24 cellular contexts compared by ENCODE assay signal in the genomic region with DNA sequence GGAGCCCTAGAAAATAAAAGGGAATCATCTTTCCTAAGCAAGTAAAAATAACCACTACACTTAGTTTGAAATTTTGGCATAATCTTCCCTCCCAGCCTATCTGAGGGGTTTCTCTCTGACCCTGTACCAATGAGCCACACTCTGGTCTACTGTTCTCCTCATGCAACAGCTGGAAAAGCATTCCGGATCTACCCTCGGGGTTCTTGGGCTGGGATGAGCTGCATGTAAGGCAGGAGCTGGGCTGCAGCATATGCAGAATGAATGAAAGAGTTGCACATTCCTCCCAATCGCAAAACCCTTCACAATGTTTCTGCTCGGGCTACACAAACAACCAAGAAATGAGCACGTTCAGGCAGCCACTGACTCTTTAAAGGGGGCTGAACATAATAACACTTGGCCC.
DNase-seq lines count a peak whose midpoint lies in the region; ATAC-seq, FAIRE-seq and TF ChIP-seq lines count a peak whose summit lies in the region.
"Had no signal": no experiment of that assay in that cellular context is flagged by ENCODE, and none has a peak within 500 bp of the region (broad histone marks: within the 10 kb centered on the region; RNA-seq: fewer than 3 reads in every experiment).

No MANE protein-coding gene starts in this region.

- no TSS peak for BruUV-seq in GM12878 (replicated peaks; lab: Mats Ljungman, UMichigan)

- no peaks in the 10 kb centered on the region for H4K20me1 ChIP-seq in GM12878 (ENCODE audit: control insufficient read depth, insufficient read depth)

- H3K9me3 Mint-ChIP-seq in activated CD4-positive, alpha-beta T cell treated with anti-CD3 and anti-CD28 coated beads, Interleukin-2, amount 10 ng/mL, durations not matched to agents 24 days and 14 days = no peaks in the 10 kb centered on the region
- H3K9me3 Mint-ChIP-seq: activated CD4-positive, alpha-beta T cell treated with anti-CD3 and anti-CD28 coated beads, Interleukin-2, amount 10 ng/mL, durations not matched to agents 7 days and 5 days; activated T-cell treated with anti-CD3 and anti-CD28 coated beads, Interleukin-2, amount 50 U/mL, for 4 hours; CD8-positive, alpha-beta T cell; stimulated activated naive CD8-positive, alpha-beta T cell treated with anti-CD3 and anti-CD28 coated beads, Interleukin-15, amount 100 ng/mL, for 72 hours had no signal

- intact Hi-C loops in activated CD4-positive, alpha-beta T cell treated with anti-CD3 and anti-CD28 coated beads, Interleukin-2, amount 10 ng/mL, durations not matched to agents 24 days and 14 days (cut with micrococcal nuclease) = no loop called here
- intact Hi-C loops in GM12878 (cut with micrococcal nuclease; ENCODE audit: unreplicated experiment) = loop anchor here (10.0 kb wide), 1 partner anchor 432 kb away; no protein-coding TSS in a partner anchor

- H3K4me3 ChIP-seq in GM12878 (no peak overlapping the region), skeletal muscle satellite cell (ENCODE audit: low read length) (no peak overlapping the region)

- POLR2A ChIA-PET in GM12878 (lab: Charles Lee) = interaction anchor here (1.0 to 11.4 kb wide), 7 partner anchors 9 to 185 kb away, joined by 3 to 185 read pairs (median 5); partner anchors contain the start of gene ZFP36L2

- no peaks in the 10 kb centered on the region for H3K79me2 ChIP-seq in GM12878 (ENCODE audit: control insufficient read depth, insufficient read depth, low read length)

- RAD21 ChIA-PET in GM12878 (lab: Charles Lee; ENCODE audit: unreplicated experiment) = interaction anchor here (1.4 to 13.1 kb wide), 8 partner anchors 17 to 179 kb away, joined by 6 to 360 read pairs (median 63); partner anchors contain the start of gene ZFP36L2

- H3K36me3 ChIP-seq in GM12878 (ENCODE audit: control insufficient read depth in 2 of 2, insufficient read depth in 2 of 2, low read length in 1 of 2) = no peaks in the 10 kb centered on the region
- no peaks in the 10 kb centered on the region for H3K36me3 ChIP-seq in skeletal muscle satellite cell (ENCODE audit: insufficient read depth, low read length)
- H3K36me3 ChIP-seq: brain microvascular endothelial cell had no signal

- peak; percentile 47 for DNase-seq in activated CD4-positive, alpha-beta T cell treated with anti-CD3 and anti-CD28 coated beads, Interleukin-2, amount 10 ng/mL, durations not matched to agents 24 days and 14 days
- DNase-seq in activated CD4-positive, alpha-beta T cell treated with anti-CD3 and anti-CD28 coated beads for 1 hour = no peak
- DNase-seq in GM12878 (ENCODE audit: low read depth, low spot score) = no peak
- DNase-seq in left kidney (ENCODE audit: low read depth, low spot score) = peak; percentile 68
- no peak for DNase-seq in D721Med (ENCODE audit: insufficient read length, low spot score)
- DNase-seq: 8988T; activated CD4-positive, alpha-beta T cell treated with anti-CD3 and anti-CD28 coated beads, Interleukin-2, amount 10 ng/mL, durations not matched to agents 7 days and 5 days; activated naive CD4-positive, alpha-beta T cell; activated T-cell treated with anti-CD3 and anti-CD28 coated beads, Interleukin-2, amount 50 U/mL, for 4 hours; brain microvascular endothelial cell; CD8-positive, alpha-beta T cell; left cardiac atrium; NCI-H510A treated with DMSO at 0.1 percent for 48 hours; nucleus accumbens; PC-3; Right ventricle myocardium superior; stimulated activated naive CD8-positive, alpha-beta T cell treated with anti-CD3 and anti-CD28 coated beads, Interleukin-15, amount 100 ng/mL, for 72 hours had no signal

- H3K4me3 Mint-ChIP-seq in activated CD4-positive, alpha-beta T cell treated with anti-CD3 and anti-CD28 coated beads, Interleukin-2, amount 10 ng/mL, durations not matched to agents 24 days and 14 days = no peak overlapping the region
- H3K4me3 Mint-ChIP-seq: activated CD4-positive, alpha-beta T cell treated with anti-CD3 and anti-CD28 coated beads, Interleukin-2, amount 10 ng/mL, durations not matched to agents 7 days and 5 days; activated T-cell treated with anti-CD3 and anti-CD28 coated beads, Interleukin-2, amount 50 U/mL, for 4 hours; CD8-positive, alpha-beta T cell; stimulated activated naive CD8-positive, alpha-beta T cell treated with anti-CD3 and anti-CD28 coated beads, Interleukin-15, amount 100 ng/mL, for 72 hours had no signal

- H2AFZ ChIP-seq in GM12878 (ENCODE audit: control insufficient read depth, low read depth, low read length) = no peak overlapping the region

- H3K4me1 ChIP-seq in GM12878 (ENCODE audit: control insufficient read depth, insufficient read depth, low read length) (peaks cover 67% of the 10 kb centered on the region), skeletal muscle satellite cell (ENCODE audit: control insufficient read depth, insufficient read depth, low read length) (peaks cover 26% of the 10 kb centered on the region)

- FAIRE-seq in GM12878 (lab: Jason Lieb, UNC) (no peak), D721Med (lab: Jason Lieb, UNC) (no peak)
- FAIRE-seq: HTR-8/SVneo had no signal

- CTCF ChIA-PET in GM12878 (lab: Yijun Ruan, JAX) = interaction anchor here (1.0 to 9.1 kb wide), 7 partner anchors 8 to 171 kb away, joined by 3 to 112 read pairs (median 12); no protein-coding TSS in a partner anchor

- H3K9ac ChIP-seq in GM12878 (ENCODE audit: control insufficient read depth, insufficient read depth, low read length) (no peak overlapping the region), skeletal muscle satellite cell (ENCODE audit: low read depth, low read length) (no peak overlapping the region)

- no peaks in the 10 kb centered on the region for H3K27me3 ChIP-seq in GM12878 (replicated peaks in 1 of 2; ENCODE audit: control insufficient read depth in 2 of 2, insufficient read depth in 2 of 2, low read length in 1 of 2)
- H3K27me3 ChIP-seq in skeletal muscle satellite cell (ENCODE audit: control insufficient read depth, insufficient read depth, low read length) = no peaks in the 10 kb centered on the region
- H3K27me3 ChIP-seq: brain microvascular endothelial cell had no signal

- no peak for ATAC-seq in GM12878
- no peak for ATAC-seq in GM21737 (IDR thresholded peaks at IDR 0.05; ENCODE audit: unreplicated experiment)
- no peak for ATAC-seq in GM21723 (IDR thresholded peaks at IDR 0.05; ENCODE audit: unreplicated experiment)
- ATAC-seq: activated T-cell treated with anti-CD3 and anti-CD28 coated beads, Interleukin-2, amount 50 U/mL, for 4 hours; CD8-positive, alpha-beta T cell; HCT116; left cardiac atrium; PC-3; stimulated activated naive CD8-positive, alpha-beta T cell treated with anti-CD3 and anti-CD28 coated beads, Interleukin-15, amount 100 ng/mL, for 72 hours had no signal

- no peak overlapping the region for H3K27ac Mint-ChIP-seq in activated CD4-positive, alpha-beta T cell treated with anti-CD3 and anti-CD28 coated beads, Interleukin-2, amount 10 ng/mL, durations not matched to agents 24 days and 14 days
- H3K27ac Mint-ChIP-seq: activated CD4-positive, alpha-beta T cell treated with anti-CD3 and anti-CD28 coated beads, Interleukin-2, amount 10 ng/mL, durations not matched to agents 7 days and 5 days; CD8-positive, alpha-beta T cell had no signal

- H3K4me2 ChIP-seq in GM12878 (ENCODE audit: control insufficient read depth, insufficient read depth) (no peak overlapping the region), skeletal muscle satellite cell (ENCODE audit: low read length) (peak overlapping the region; percentile 10)

- in situ Hi-C loops in GM12878 (cut with MboI) = no loop called here

- peaks cover 10% of the 10 kb centered on the region for H3K4me1 Mint-ChIP-seq in activated CD4-positive, alpha-beta T cell treated with anti-CD3 and anti-CD28 coated beads, Interleukin-2, amount 10 ng/mL, durations not matched to agents 24 days and 14 days

- TF ChIP-seq CTCF in GM12878 (IDR thresholded peaks at IDR 0.05 in 2 of 3, conservative IDR thresholded peaks at IDR 0.05 in 1 of 3; ENCODE audit: control insufficient read depth in 2 of 3, extremely low read depth in 1 of 3, insufficient read depth in 1 of 3, low read depth in 3 of 3, low read length in 3 of 3) (no peak), D721Med (IDR thresholded peaks at IDR 0.05; ENCODE audit: insufficient read depth, missing control alignments) (no peak)

- peaks cover 4% of the 10 kb centered on the region for H3K36me3 Mint-ChIP-seq in activated CD4-positive, alpha-beta T cell treated with anti-CD3 and anti-CD28 coated beads, Interleukin-2, amount 10 ng/mL, durations not matched to agents 24 days and 14 days (ENCODE audit: low read depth)

- no peaks in the 10 kb centered on the region for H3K27me3 Mint-ChIP-seq in activated CD4-positive, alpha-beta T cell treated with anti-CD3 and anti-CD28 coated beads, Interleukin-2, amount 10 ng/mL, durations not matched to agents 24 days and 14 days
- H3K27me3 Mint-ChIP-seq: activated CD4-positive, alpha-beta T cell treated with anti-CD3 and anti-CD28 coated beads, Interleukin-2, amount 10 ng/mL, durations not matched to agents 7 days and 5 days; stimulated activated naive CD8-positive, alpha-beta T cell treated with anti-CD3 and anti-CD28 coated beads, Interleukin-15, amount 100 ng/mL, for 72 hours had no signal

- SMC1A ChIA-PET in GM12878 (lab: Charles Lee; ENCODE audit: uncharacterized antibody, unreplicated experiment) = interaction anchor here (0.6 to 15.0 kb wide), 10 partner anchors 10 to 179 kb away, joined by 3 to 378 read pairs (median 29); partner anchors contain the start of gene ZFP36L2

- no peak for TF ChIP-seq RAD21 in GM12878 (IDR thresholded peaks at IDR 0.05; ENCODE audit: insufficient read depth, low read depth, low read length)

- WGBS in GM12878 (ENCODE audit: insufficient coverage, insufficient replicate concordance, low lambda C conversion rate, missing lambda C conversion rate) = 85% methylated on average over 5 of the region's 5 CpGs

- TF ChIP-seq EP300 in GM12878 (IDR thresholded peaks at IDR 0.05; ENCODE audit: borderline replicate concordance in 1 of 2, control insufficient read depth in 1 of 2, low read depth in 2 of 2, low read length in 2 of 2) = no peak

- no peaks in the 10 kb centered on the region for H3K9me3 ChIP-seq in GM12878 (replicated peaks; ENCODE audit: control insufficient read depth, insufficient read depth, low read length)
- H3K9me3 ChIP-seq in skeletal muscle satellite cell (replicated peaks; ENCODE audit: low read length) = no peaks in the 10 kb centered on the region

- TF ChIP-seq POLR2A in GM12878 (IDR thresholded peaks at IDR 0.05; ENCODE audit: low read depth, low read length) = no peak

- H3K27ac ChIP-seq in GM12878 (ENCODE audit: control insufficient read depth, insufficient read depth) = peak overlapping the region; percentile 94
- H3K27ac ChIP-seq: brain microvascular endothelial cell, epithelial cell of prostate, VCaP had no signal

TF ChIP-seq in GM12878, 131 proteins besides CTCF, POLR2A, EP300 and RAD21 (continues in another document):
- no peak for TF ChIP-seq NRF1 (conservative IDR thresholded peaks at IDR 0.05; ENCODE audit: low read depth, low read length)
- TF ChIP-seq SREBF2 (IDR thresholded peaks at IDR 0.05; ENCODE audit: low read length) = no peak
- no peak for TF ChIP-seq ZZZ3 (IDR thresholded peaks at IDR 0.05; ENCODE audit: control insufficient read depth, insufficient read length, low read depth)
- no peak for TF ChIP-seq HDAC6 (IDR thresholded peaks at IDR 0.05; ENCODE audit: unreplicated experiment)
- no peak for TF ChIP-seq GABPA (IDR thresholded peaks at IDR 0.05; ENCODE audit: low read depth)
- no peak for TF ChIP-seq GATAD2B (conservative IDR thresholded peaks at IDR 0.05; ENCODE audit: low read depth)
- TF ChIP-seq BACH1 (IDR thresholded peaks at IDR 0.05; ENCODE audit: borderline replicate concordance) = no peak

Comparison
In these comparisons a context has a peak if more than half of its experiments do, and no peak if none do; other contexts are left out.
1. DNase-seq: peak in activated CD4-positive, alpha-beta T cell treated with anti-CD3 and anti-CD28 coated beads, Interleukin-2, amount 10 ng/mL, durations not matched to agents 24 days and 14 days (single experiment) and left kidney (single experiment); none in activated CD4-positive, alpha-beta T cell treated with anti-CD3 and anti-CD28 coated beads for 1 hour (single experiment), GM12878 (single experiment) and D721Med (single experiment).